ENCODE assay signal across 1 cellular context in the genomic region with DNA sequence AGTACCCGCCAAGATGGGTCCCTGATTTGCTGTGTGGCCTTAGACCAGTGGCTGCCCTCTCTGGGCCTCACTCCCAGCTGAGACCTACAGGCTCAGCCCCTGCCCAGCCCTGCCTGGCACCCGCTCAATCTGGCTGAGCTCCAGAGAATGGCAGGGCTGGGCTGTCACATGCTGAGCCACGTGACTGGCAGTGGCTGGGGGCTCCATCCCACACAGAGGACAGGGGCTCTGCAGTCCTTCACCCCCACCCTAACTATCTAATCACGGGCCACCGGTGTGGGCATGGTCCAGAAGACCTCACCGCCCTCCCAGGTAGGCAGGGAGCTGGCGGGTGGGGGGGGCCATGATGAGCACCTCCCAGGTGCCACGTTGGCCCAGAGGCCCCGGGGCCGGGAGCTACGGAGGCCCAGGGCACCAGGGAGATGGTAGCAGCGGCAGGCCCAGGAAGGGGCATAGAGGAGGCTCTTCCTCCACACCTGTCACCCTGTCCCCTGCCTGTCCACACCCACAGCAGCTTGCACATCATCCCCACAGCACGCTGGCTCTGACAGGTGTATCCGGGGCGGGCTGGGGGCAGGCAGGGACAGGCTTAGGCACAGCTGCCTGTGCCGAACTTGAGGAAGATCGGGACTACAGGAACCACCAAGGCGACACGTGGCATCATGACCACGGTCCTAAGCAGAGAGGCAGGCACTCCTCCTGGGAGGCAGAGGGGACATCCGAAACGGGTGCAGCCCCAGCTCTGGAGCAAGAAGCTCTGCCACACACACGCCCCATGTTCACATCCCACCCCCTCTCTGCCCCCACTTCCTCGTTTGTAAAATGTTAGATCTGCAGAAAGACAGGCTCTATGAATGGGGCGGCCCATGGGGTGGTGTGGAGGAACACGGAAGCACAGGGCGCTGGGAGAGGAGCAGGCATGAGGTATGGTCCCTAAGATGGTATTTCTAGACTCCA.
A peak's percentile ranks its signal among the peaks of the same experiment; 100 is the strongest.
TF ChIP-seq lines count a peak whose summit lies in the region.

No MANE protein-coding gene starts in this region.

TF ChIP-seq in K562, 482 proteins besides CTCF, POLR2A, EP300 and RAD21 (continued from another document):
- TF ChIP-seq FOSL1 (tag; conservative IDR thresholded peaks at IDR 0.05): no peak
- TF ChIP-seq, protein P1, sequence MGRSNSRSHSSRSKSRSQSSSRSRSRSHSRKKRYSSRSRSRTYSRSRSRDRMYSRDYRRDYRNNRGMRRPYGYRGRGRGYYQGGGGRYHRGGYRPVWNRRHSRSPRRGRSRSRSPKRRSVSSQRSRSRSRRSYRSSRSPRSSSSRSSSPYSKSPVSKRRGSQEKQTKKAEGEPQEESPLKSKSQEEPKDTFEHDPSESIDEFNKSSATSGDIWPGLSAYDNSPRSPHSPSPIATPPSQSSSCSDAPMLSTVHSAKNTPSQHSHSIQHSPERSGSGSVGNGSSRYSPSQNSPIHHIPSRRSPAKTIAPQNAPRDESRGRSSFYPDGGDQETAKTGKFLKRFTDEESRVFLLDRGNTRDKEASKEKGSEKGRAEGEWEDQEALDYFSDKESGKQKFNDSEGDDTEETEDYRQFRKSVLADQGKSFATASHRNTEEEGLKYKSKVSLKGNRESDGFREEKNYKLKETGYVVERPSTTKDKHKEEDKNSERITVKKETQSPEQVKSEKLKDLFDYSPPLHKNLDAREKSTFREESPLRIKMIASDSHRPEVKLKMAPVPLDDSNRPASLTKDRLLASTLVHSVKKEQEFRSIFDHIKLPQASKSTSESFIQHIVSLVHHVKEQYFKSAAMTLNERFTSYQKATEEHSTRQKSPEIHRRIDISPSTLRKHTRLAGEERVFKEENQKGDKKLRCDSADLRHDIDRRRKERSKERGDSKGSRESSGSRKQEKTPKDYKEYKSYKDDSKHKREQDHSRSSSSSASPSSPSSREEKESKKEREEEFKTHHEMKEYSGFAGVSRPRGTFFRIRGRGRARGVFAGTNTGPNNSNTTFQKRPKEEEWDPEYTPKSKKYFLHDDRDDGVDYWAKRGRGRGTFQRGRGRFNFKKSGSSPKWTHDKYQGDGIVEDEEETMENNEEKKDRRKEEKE (IDR thresholded peaks at IDR 0.05; ENCODE audit: borderline replicate concordance in 1 of 2, control insufficient read depth in 1 of 2, low read depth in 2 of 2, low read length in 1 of 2): no peak
- no peak for TF ChIP-seq MAFG (tag; conservative IDR thresholded peaks at IDR 0.05)
- TF ChIP-seq YY1 (IDR thresholded peaks at IDR 0.05; ENCODE audit: borderline replicate concordance in 1 of 3, control insufficient read depth in 1 of 3, extremely low read depth in 1 of 3, insufficient read depth in 3 of 3, insufficient read length in 1 of 3, insufficient replicate concordance in 2 of 3, low read depth in 1 of 3, low read length in 2 of 3): no peak
- TF ChIP-seq MCM3 (IDR thresholded peaks at IDR 0.05): no peak
- no peak for TF ChIP-seq ZBED1 (IDR thresholded peaks at IDR 0.05)
- TF ChIP-seq, protein P2, sequence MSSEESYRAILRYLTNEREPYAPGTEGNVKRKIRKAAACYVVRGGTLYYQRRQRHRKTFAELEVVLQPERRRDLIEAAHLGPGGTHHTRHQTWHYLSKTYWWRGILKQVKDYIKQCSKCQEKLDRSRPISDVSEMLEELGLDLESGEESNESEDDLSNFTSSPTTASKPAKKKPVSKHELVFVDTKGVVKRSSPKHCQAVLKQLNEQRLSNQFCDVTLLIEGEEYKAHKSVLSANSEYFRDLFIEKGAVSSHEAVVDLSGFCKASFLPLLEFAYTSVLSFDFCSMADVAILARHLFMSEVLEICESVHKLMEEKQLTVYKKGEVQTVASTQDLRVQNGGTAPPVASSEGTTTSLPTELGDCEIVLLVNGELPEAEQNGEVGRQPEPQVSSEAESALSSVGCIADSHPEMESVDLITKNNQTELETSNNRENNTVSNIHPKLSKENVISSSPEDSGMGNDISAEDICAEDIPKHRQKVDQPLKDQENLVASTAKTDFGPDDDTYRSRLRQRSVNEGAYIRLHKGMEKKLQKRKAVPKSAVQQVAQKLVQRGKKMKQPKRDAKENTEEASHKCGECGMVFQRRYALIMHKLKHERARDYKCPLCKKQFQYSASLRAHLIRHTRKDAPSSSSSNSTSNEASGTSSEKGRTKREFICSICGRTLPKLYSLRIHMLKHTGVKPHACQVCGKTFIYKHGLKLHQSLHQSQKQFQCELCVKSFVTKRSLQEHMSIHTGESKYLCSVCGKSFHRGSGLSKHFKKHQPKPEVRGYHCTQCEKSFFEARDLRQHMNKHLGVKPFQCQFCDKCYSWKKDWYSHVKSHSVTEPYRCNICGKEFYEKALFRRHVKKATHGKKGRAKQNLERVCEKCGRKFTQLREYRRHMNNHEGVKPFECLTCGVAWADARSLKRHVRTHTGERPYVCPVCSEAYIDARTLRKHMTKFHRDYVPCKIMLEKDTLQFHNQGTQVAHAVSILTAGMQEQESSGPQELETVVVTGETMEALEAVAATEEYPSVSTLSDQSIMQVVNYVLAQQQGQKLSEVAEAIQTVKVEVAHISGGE (CRISPR knock-in tag; IDR thresholded peaks at IDR 0.05): no peak
- no peak for TF ChIP-seq ZNF263 (CRISPR knock-in tag; IDR thresholded peaks at IDR 0.05; ENCODE audit: borderline replicate concordance)
- TF ChIP-seq, protein P3, sequence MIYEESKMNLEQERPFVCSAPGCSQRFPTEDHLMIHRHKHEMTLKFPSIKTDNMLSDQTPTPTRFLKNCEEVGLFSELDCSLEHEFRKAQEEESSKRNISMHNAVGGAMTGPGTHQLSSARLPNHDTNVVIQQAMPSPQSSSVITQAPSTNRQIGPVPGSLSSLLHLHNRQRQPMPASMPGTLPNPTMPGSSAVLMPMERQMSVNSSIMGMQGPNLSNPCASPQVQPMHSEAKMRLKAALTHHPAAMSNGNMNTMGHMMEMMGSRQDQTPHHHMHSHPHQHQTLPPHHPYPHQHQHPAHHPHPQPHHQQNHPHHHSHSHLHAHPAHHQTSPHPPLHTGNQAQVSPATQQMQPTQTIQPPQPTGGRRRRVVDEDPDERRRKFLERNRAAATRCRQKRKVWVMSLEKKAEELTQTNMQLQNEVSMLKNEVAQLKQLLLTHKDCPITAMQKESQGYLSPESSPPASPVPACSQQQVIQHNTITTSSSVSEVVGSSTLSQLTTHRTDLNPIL (CRISPR knock-in tag; IDR thresholded peaks at IDR 0.05): no peak
- TF ChIP-seq, protein P4, sequence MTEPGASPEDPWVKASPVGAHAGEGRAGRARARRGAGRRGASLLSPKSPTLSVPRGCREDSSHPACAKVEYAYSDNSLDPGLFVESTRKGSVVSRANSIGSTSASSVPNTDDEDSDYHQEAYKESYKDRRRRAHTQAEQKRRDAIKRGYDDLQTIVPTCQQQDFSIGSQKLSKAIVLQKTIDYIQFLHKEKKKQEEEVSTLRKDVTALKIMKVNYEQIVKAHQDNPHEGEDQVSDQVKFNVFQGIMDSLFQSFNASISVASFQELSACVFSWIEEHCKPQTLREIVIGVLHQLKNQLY (CRISPR knock-in tag; conservative IDR thresholded peaks at IDR 0.05): no peak
- no peak for TF ChIP-seq CEBPB (tag; IDR thresholded peaks at IDR 0.05)
- TF ChIP-seq, protein P5, sequence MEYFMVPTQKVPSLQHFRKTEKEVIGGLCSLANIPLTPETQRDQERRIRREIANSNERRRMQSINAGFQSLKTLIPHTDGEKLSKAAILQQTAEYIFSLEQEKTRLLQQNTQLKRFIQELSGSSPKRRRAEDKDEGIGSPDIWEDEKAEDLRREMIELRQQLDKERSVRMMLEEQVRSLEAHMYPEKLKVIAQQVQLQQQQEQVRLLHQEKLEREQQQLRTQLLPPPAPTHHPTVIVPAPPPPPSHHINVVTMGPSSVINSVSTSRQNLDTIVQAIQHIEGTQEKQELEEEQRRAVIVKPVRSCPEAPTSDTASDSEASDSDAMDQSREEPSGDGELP (CRISPR knock-in tag; IDR thresholded peaks at IDR 0.05; ENCODE audit: borderline replicate concordance): 0 out of 2 replicates have a peak, but pooled peaks have one; percentile 31
- TF ChIP-seq PTBP1 (IDR thresholded peaks at IDR 0.05; ENCODE audit: low read depth, low read length): no peak
- TF ChIP-seq RCOR1 (IDR thresholded peaks at IDR 0.05; ENCODE audit: borderline replicate concordance in 1 of 2, low read depth in 2 of 2, low read length in 2 of 2): 0 out of 4 replicates have a peak, but pooled peaks of 1 of the 2 experiments have one; percentile 18
- no peak for TF ChIP-seq MYC (IDR thresholded peaks at IDR 0.05; ENCODE audit: low read depth, low read length)
- TF ChIP-seq MYC (CRISPR knock-in tag; IDR thresholded peaks at IDR 0.05; ENCODE audit: borderline replicate concordance, low read depth): no peak
- TF ChIP-seq ZNF253 (CRISPR knock-in tag; conservative IDR thresholded peaks at IDR 0.05): no peak
- TF ChIP-seq PURB (CRISPR knock-in tag; IDR thresholded peaks at IDR 0.05; ENCODE audit: low read depth): no peak
- no peak for TF ChIP-seq COPS2 (conservative IDR thresholded peaks at IDR 0.05)
- no peak for TF ChIP-seq CEBPG (CRISPR knock-in tag; IDR thresholded peaks at IDR 0.05)
- no peak for TF ChIP-seq CEBPG (tag; conservative IDR thresholded peaks at IDR 0.05 in 1 of 2, IDR thresholded peaks at IDR 0.05 in 1 of 2)
- TF ChIP-seq KAT7 (CRISPR knock-in tag; IDR thresholded peaks at IDR 0.05; ENCODE audit: borderline replicate concordance): no peak
- TF ChIP-seq, protein P6, sequence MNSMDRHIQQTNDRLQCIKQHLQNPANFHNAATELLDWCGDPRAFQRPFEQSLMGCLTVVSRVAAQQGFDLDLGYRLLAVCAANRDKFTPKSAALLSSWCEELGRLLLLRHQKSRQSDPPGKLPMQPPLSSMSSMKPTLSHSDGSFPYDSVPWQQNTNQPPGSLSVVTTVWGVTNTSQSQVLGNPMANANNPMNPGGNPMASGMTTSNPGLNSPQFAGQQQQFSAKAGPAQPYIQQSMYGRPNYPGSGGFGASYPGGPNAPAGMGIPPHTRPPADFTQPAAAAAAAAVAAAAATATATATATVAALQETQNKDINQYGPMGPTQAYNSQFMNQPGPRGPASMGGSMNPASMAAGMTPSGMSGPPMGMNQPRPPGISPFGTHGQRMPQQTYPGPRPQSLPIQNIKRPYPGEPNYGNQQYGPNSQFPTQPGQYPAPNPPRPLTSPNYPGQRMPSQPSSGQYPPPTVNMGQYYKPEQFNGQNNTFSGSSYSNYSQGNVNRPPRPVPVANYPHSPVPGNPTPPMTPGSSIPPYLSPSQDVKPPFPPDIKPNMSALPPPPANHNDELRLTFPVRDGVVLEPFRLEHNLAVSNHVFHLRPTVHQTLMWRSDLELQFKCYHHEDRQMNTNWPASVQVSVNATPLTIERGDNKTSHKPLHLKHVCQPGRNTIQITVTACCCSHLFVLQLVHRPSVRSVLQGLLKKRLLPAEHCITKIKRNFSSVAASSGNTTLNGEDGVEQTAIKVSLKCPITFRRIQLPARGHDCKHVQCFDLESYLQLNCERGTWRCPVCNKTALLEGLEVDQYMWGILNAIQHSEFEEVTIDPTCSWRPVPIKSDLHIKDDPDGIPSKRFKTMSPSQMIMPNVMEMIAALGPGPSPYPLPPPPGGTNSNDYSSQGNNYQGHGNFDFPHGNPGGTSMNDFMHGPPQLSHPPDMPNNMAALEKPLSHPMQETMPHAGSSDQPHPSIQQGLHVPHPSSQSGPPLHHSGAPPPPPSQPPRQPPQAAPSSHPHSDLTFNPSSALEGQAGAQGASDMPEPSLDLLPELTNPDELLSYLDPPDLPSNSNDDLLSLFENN (IDR thresholded peaks at IDR 0.05; ENCODE audit: low read depth in 2 of 2, low read length in 2 of 2): no peak
- TF ChIP-seq, protein P7, sequence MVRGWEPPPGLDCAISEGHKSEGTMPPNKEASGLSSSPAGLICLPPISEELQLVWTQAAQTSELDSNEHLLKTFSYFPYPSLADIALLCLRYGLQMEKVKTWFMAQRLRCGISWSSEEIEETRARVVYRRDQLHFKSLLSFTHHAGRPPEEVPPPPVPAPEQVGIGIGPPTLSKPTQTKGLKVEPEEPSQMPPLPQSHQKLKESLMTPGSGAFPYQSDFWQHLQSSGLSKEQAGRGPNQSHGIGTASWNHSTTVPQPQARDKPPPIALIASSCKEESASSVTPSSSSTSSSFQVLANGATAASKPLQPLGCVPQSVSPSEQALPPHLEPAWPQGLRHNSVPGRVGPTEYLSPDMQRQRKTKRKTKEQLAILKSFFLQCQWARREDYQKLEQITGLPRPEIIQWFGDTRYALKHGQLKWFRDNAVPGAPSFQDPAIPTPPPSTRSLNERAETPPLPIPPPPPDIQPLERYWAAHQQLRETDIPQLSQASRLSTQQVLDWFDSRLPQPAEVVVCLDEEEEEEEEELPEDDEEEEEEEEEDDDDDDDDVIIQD (CRISPR knock-in tag; IDR thresholded peaks at IDR 0.05): no peak
- no peak for TF ChIP-seq RBM14 (IDR thresholded peaks at IDR 0.05; ENCODE audit: borderline replicate concordance, insufficient read depth, low read depth, low read length)
- TF ChIP-seq POLR2AphosphoS5 (IDR thresholded peaks at IDR 0.05; ENCODE audit: control insufficient read depth, insufficient read depth, low read depth, low read length): no peak
- TF ChIP-seq, protein P8, sequence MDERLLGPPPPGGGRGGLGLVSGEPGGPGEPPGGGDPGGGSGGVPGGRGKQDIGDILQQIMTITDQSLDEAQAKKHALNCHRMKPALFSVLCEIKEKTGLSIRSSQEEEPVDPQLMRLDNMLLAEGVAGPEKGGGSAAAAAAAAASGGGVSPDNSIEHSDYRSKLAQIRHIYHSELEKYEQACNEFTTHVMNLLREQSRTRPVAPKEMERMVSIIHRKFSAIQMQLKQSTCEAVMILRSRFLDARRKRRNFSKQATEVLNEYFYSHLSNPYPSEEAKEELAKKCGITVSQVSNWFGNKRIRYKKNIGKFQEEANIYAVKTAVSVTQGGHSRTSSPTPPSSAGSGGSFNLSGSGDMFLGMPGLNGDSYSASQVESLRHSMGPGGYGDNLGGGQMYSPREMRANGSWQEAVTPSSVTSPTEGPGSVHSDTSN (CRISPR knock-in tag; IDR thresholded peaks at IDR 0.05; ENCODE audit: low read depth): no peak
- TF ChIP-seq, protein P8 (tag; conservative IDR thresholded peaks at IDR 0.05; ENCODE audit: low read depth): no peak
TF ChIP-seq in K562: peak in this region for 7.
